In genomic region chr1:93847811-93848288, GRCh38 we compare ENCODE assay signal across 8 cellular contexts. TPM values are rescaled to one million over a fixed set of nuclear protein-coding genes. Genes with fewer than 3 reads are reported as not detected.
DNase-seq lines count a peak whose midpoint lies in the region; ATAC-seq, FAIRE-seq and TF ChIP-seq lines count a peak whose summit lies in the region.

No MANE protein-coding gene starts in this region.

- TF ChIP-seq CTCF in endothelial cell of umbilical vein (IDR thresholded peaks at IDR 0.05; ENCODE audit: extremely low read depth in 1 of 2, insufficient read depth in 1 of 2, low read depth in 1 of 2, low read length in 2 of 2) = no peak
- TF ChIP-seq CTCF in mucosa of descending colon (IDR thresholded peaks at IDR 0.05) = no peak

- no peaks in the 10 kb centered on the region for H3K27me3 ChIP-seq in BLaER1
- no peaks in the 10 kb centered on the region for H3K27me3 ChIP-seq in endothelial cell of umbilical vein (ENCODE audit: control insufficient read depth in 2 of 2, insufficient read depth in 2 of 2, low read length in 2 of 2)

- ATAC-seq in GM19324 (IDR thresholded peaks at IDR 0.05; ENCODE audit: low FRiP score, unreplicated experiment) = peak; percentile 28
- peak; percentile 21 for ATAC-seq in HG03460 (IDR thresholded peaks at IDR 0.05; ENCODE audit: unreplicated experiment)
- ATAC-seq in mucosa of descending colon = peak; percentile 38

- H3K9me3 ChIP-seq in BLaER1 (peaks cover 10% of the 10 kb centered on the region), endothelial cell of umbilical vein (replicated peaks; ENCODE audit: control insufficient read depth, insufficient read depth, low read length) (no peaks in the 10 kb centered on the region), mucosa of descending colon (no peaks in the 10 kb centered on the region)

- no peaks in the 10 kb centered on the region for H3K9me1 ChIP-seq in endothelial cell of umbilical vein (replicated peaks; ENCODE audit: control insufficient read depth, extremely low read depth, insufficient read depth, low read length)

- FAIRE-seq in endothelial cell of umbilical vein (lab: Jason Lieb, UNC) = peak; percentile 72

- DNase-seq in NCI-H82 treated with DMSO at 0.1 percent for 48 hours (lab: John Stamatoyannopoulos, UW; ENCODE audit: unreplicated experiment) (peak; percentile 45), endothelial cell of umbilical vein (ENCODE audit: low read depth, low spot score) (no peak), mucosa of descending colon (peak; percentile 77 to 84 (median 81))
- DNase-seq in activated CD8-positive, alpha-beta memory T cell treated with anti-CD3 and anti-CD28 coated beads, Interleukin-2, amount 50 U/mL, for 1 hour (ENCODE audit: extremely low read depth) = peak; percentile 57
- DNase-seq in stimulated activated CD8-positive, alpha-beta memory T cell treated with anti-CD3 and anti-CD28 coated beads, Interleukin-4, amount 100 ng/mL, for 24 hours (ENCODE audit: low read depth) = peak; percentile 38

- H3K4me3 ChIP-seq in BLaER1 (peak overlapping the region; percentile 83), endothelial cell of umbilical vein (replicated peaks in 1 of 3; ENCODE audit: insufficient read depth in 1 of 3, low read depth in 1 of 3, low read length in 3 of 3) (peak overlapping the region; percentile 65 to 90 (median 68)), mucosa of descending colon (peak overlapping the region; percentile 75)

- POLR2A ChIA-PET in endothelial cell of umbilical vein (lab: Charles Lee) = interaction anchor here (0.6 kb wide), 2 partner anchors 168 to 496 kb away, joined by 4 to 6 read pairs; no protein-coding TSS in a partner anchor

- CTCF ChIA-PET in endothelial cell of umbilical vein (lab: Charles Lee) = interaction anchor here (0.7 to 2.8 kb wide), 8 partner anchors 31 to 543 kb away, joined by 3 to 11 read pairs (median 6); no protein-coding TSS in a partner anchor

- dilution Hi-C loops in endothelial cell of umbilical vein (cut with MboI; ENCODE audit: extremely low pct_ligation_motif_present, low sequenced_read_pairs) = no loop called here

- H3K9ac ChIP-seq in BLaER1 (peak overlapping the region; percentile 93), endothelial cell of umbilical vein (replicated peaks; ENCODE audit: extremely low read depth, insufficient read depth, low read length) (peak overlapping the region; percentile 85)

- H3K4me2 ChIP-seq in BLaER1 (peak overlapping the region; percentile 90), endothelial cell of umbilical vein (ENCODE audit: insufficient read depth, low read length) (peak overlapping the region; percentile 89)

- peak overlapping the region; percentile 87 for H2AFZ ChIP-seq in endothelial cell of umbilical vein (ENCODE audit: low read depth, low read length)

- peaks cover 41% of the 10 kb centered on the region for H3K4me1 ChIP-seq in BLaER1
- peaks cover 25% of the 10 kb centered on the region for H3K4me1 ChIP-seq in endothelial cell of umbilical vein (ENCODE audit: control insufficient read depth, extremely low read depth, insufficient read depth, low read length)
- H3K4me1 ChIP-seq in mucosa of descending colon (ENCODE audit: low read depth) = peaks cover 16% of the 10 kb centered on the region

- H3K27ac ChIP-seq in BLaER1 (peak overlapping the region; percentile 95), endothelial cell of umbilical vein (ENCODE audit: insufficient read depth, low read depth, low read length) (peak overlapping the region; percentile 99)

- no peaks in the 10 kb centered on the region for H3K79me2 ChIP-seq in endothelial cell of umbilical vein (ENCODE audit: control insufficient read depth, insufficient read depth, low read length)

- intact Hi-C loops in endothelial cell of umbilical vein (cut with micrococcal nuclease) (loop anchor here (1.0 to 5.0 kb wide), 6 partner anchors 69 to 543 kb away; partner anchors contain the start of genes DR1 and FNBP1L), mucosa of descending colon (cut with DNase I, micrococcal nuclease) (loop anchor here in 1 of 2 donors (10.0 kb wide), 2 partner anchors 223 to 413 kb away; no protein-coding TSS in a partner anchor)

- BruUV-seq in endothelial cell of umbilical vein (replicated peaks; lab: Mats Ljungman, UMichigan) = TSS peak; percentile 20

- TF ChIP-seq POLR2A in endothelial cell of umbilical vein (IDR thresholded peaks at IDR 0.05; ENCODE audit: low read depth, low read length) = no peak

- H4K20me1 ChIP-seq in BLaER1 (no peaks in the 10 kb centered on the region), endothelial cell of umbilical vein (replicated peaks; ENCODE audit: control insufficient read depth, extremely low read depth, insufficient read depth, low read length) (no peaks in the 10 kb centered on the region)

- no peaks in the 10 kb centered on the region for H3K36me3 ChIP-seq in BLaER1
- H3K36me3 ChIP-seq in endothelial cell of umbilical vein (ENCODE audit: control insufficient read depth in 2 of 2, extremely low read depth in 1 of 2, insufficient read depth in 2 of 2, low read length in 2 of 2) = no peaks in the 10 kb centered on the region
- H3K36me3 ChIP-seq in mucosa of descending colon (ENCODE audit: low read depth) = no peaks in the 10 kb centered on the region

TF ChIP-seq in endothelial cell of umbilical vein, 7 proteins besides CTCF, POLR2A, EP300 and RAD21:
- no peak for TF ChIP-seq MYC (IDR thresholded peaks at IDR 0.05; ENCODE audit: low read depth, low read length)
- peak; percentile 12 for TF ChIP-seq POLR2AphosphoS5 (IDR thresholded peaks at IDR 0.05; ENCODE audit: insufficient read depth, low read depth, low read length)

RNA-seq across cellular contexts. Expression of gene DNTTIP2, which starts 31.2 kb away (rescaled TPM):
- total RNA-seq in endothelial cell of umbilical vein (53.7 and 55.5 TPM in 2 replicates), mucosa of descending colon (10 to 100 TPM; 29.0 to 52.7 (median 29.5) TPM)
- 3.9 and 8.0 TPM in 2 replicates for polyA plus RNA-seq in endothelial cell of umbilical vein
- 14.5 and 15.8 TPM in 2 replicates for polyA plus RNA-seq in endothelial cell of umbilical vein (2011; cell fraction: cytosol; rRNA removed)
- 35.5 and 42.6 TPM in 2 replicates for polyA plus RNA-seq in endothelial cell of umbilical vein (2011; cell fraction: nucleus; rRNA removed)
- polyA plus RNA-seq in endothelial cell of umbilical vein (2012) = 36.7 and 59.7 TPM in 2 replicates
- polyA minus RNA-seq in endothelial cell of umbilical vein = 11.1 and 24.2 TPM in 2 replicates
- 8.5 TPM for polyA minus RNA-seq in endothelial cell of umbilical vein (2011; cell fraction: cytosol; rRNA and poly(A)+ RNA removed)
- polyA minus RNA-seq in endothelial cell of umbilical vein (2011; cell fraction: nucleus; rRNA and poly(A)+ RNA removed) = 22.3 and 25.3 TPM in 2 replicates
